Comparison of ENCODE assay signal across 1 cellular context in genomic region chr1:231485029-231485784, GRCh38.
TF ChIP-seq lines count a peak whose summit lies in the region.

No MANE protein-coding gene starts in this region.

TF ChIP-seq in HepG2, 621 proteins besides CTCF, POLR2A, EP300 and RAD21 (continued from another document):
- no peak for TF ChIP-seq GFI1 (CRISPR knock-in tag; IDR thresholded peaks at IDR 0.05; ENCODE audit: borderline replicate concordance)
